ENCODE assay signal across 9 cellular contexts in the genomic region with DNA sequence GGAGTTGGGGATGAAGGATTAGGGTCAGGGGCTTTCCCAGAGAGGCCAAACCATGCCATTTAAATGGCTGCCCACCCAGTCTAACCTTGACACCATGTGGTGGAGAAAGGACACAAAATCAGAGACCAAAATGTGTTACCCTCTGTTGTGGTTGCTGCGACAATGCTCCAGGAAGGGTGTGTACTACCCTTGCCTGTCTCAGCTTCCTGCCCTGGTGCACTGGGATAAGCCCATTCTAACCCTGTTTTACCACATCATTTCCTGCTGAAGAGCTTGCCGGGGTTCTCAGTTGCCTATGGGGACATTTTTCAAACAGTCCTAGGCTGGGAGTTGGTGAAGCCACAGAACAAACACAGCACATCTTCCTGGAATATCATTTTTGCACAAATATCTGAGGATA. TPM values are rescaled to one million over a fixed set of nuclear protein-coding genes. Genes with fewer than 3 reads are reported as not detected.
A peak's percentile ranks its signal among the peaks of the same experiment; 100 is the strongest.
DNase-seq lines count a peak whose midpoint lies in the region; ATAC-seq, FAIRE-seq and TF ChIP-seq lines count a peak whose summit lies in the region.
"Had no signal": no experiment of that assay in that cellular context is flagged by ENCODE, and none has a peak within 500 bp of the region (broad histone marks: within the 10 kb centered on the region; RNA-seq: fewer than 3 reads in every experiment).

No MANE protein-coding gene starts in this region.

- no peak for ATAC-seq in activated B cell treated with CpG ODN at 0.5 μM for 24 hours (ENCODE audit: low read depth)
- ATAC-seq in HG03521 (IDR thresholded peaks at IDR 0.05; ENCODE audit: unreplicated experiment) = no peak

- DNase-seq in HTR-8/SVneo (ENCODE audit: insufficient read length, low spot score) = no peak
- no peak for DNase-seq in activated B cell treated with CpG ODN at 0.5 μM for 24 hours
- peak; percentile 21 for DNase-seq in stimulated activated CD8-positive, alpha-beta memory T cell treated with anti-CD3 and anti-CD28 coated beads, Interleukin-15, amount 100 ng/mL, for 1 hour (ENCODE audit: low read depth)
- DNase-seq in NCI-H526 treated with DMSO at 0.1 percent for 48 hours (lab: John Stamatoyannopoulos, UW) = no peak
- no peak for DNase-seq in NCI-H2227 treated with DMSO at 0.1 percent for 48 hours (lab: John Stamatoyannopoulos, UW)
- no peak for DNase-seq in SJCRH30

- H3K36me3 Mint-ChIP-seq in activated B cell treated with CpG ODN at 0.5 μM for 24 hours (ENCODE audit: low read depth) = no peaks in the 10 kb centered on the region
- H3K36me3 Mint-ChIP-seq in activated naive CD8-positive, alpha-beta T cell = peaks cover 13% of the 10 kb centered on the region

- no peaks in the 10 kb centered on the region; the same call in 1 of the 2 replicates for H3K27me3 ChIP-seq in SJCRH30
- H3K27me3 ChIP-seq: ascending aorta had no signal

- no peaks in the 10 kb centered on the region for H3K4me1 ChIP-seq in SJCRH30
- H3K4me1 ChIP-seq: ascending aorta had no signal

- H3K27me3 Mint-ChIP-seq in activated B cell treated with CpG ODN at 0.5 μM for 24 hours = peaks cover 35% of the 10 kb centered on the region
- H3K27me3 Mint-ChIP-seq in activated naive CD8-positive, alpha-beta T cell = no peaks in the 10 kb centered on the region

- intact Hi-C loops in activated B cell treated with CpG ODN at 0.5 μM for 24 hours (cut with micrococcal nuclease) = no loop called here

- H3K4me1 Mint-ChIP-seq in activated B cell treated with CpG ODN at 0.5 μM for 24 hours = peaks cover 24% of the 10 kb centered on the region
- H3K4me1 Mint-ChIP-seq in activated naive CD8-positive, alpha-beta T cell (ENCODE audit: low read depth) = peaks cover 71% of the 10 kb centered on the region

- FAIRE-seq in HTR-8/SVneo (lab: Jason Lieb, UNC) = peak; percentile 60

- no peaks in the 10 kb centered on the region for H3K36me3 ChIP-seq in SJCRH30
- H3K36me3 ChIP-seq: ascending aorta had no signal

- POLR2A ChIA-PET in activated B cell treated with CpG ODN at 0.5 μM for 24 hours (lab: Charles Lee) = no interaction called here

- no peak overlapping the region for H3K27ac Mint-ChIP-seq in activated B cell treated with CpG ODN at 0.5 μM for 24 hours
- peak overlapping the region; percentile 91 for H3K27ac Mint-ChIP-seq in activated naive CD8-positive, alpha-beta T cell

- H3K4me3 ChIP-seq in SJCRH30 = no peak overlapping the region
- H3K4me3 ChIP-seq: ascending aorta had no signal

- H3K27ac ChIP-seq in SJCRH30 = no peak overlapping the region
- H3K27ac ChIP-seq: ascending aorta had no signal

- H3K9me3 Mint-ChIP-seq in activated B cell treated with CpG ODN at 0.5 μM for 24 hours = no peaks in the 10 kb centered on the region
- H3K9me3 Mint-ChIP-seq in activated naive CD8-positive, alpha-beta T cell (ENCODE audit: low read depth) = peaks cover 3% of the 10 kb centered on the region

- peak overlapping the region; percentile 4 for H3K4me3 Mint-ChIP-seq in activated B cell treated with CpG ODN at 0.5 μM for 24 hours
- H3K4me3 Mint-ChIP-seq in activated naive CD8-positive, alpha-beta T cell = peak overlapping the region; percentile 60

- H3K9me3 ChIP-seq in SJCRH30 (replicated peaks) = no peaks in the 10 kb centered on the region
- H3K9me3 ChIP-seq: ascending aorta had no signal

- CTCF ChIA-PET in activated B cell treated with CpG ODN at 0.5 μM for 24 hours (lab: Charles Lee) = no interaction called here

- TF ChIP-seq CTCF in activated B cell treated with CpG ODN at 0.5 μM for 24 hours (IDR thresholded peaks at IDR 0.05) = no peak

RNA-seq across cellular contexts. Expression of a gene that starts 4.9 kb away (rescaled TPM):
- total RNA-seq in activated B cell treated with CpG ODN at 0.5 μM for 24 hours = not detected in 2 replicates
- total RNA-seq in SJCRH30 (2014; rRNA removed; shearing (Covaris generic)) = not detected in 2 replicates
- total RNA-seq: ascending aorta had no signal

RNA-seq across cellular contexts. Expression of a gene that starts 13.7 kb away (rescaled TPM):
- not detected in 2 replicates for total RNA-seq in activated B cell treated with CpG ODN at 0.5 μM for 24 hours
- total RNA-seq in SJCRH30 (2014; rRNA removed; shearing (Covaris generic)) = 0.08 TPM in 1 of 2 replicates, not detected in the other
- total RNA-seq: ascending aorta had no signal

RNA-seq across cellular contexts. Expression of a gene that starts 39.5 kb away (rescaled TPM):
- total RNA-seq in activated B cell treated with CpG ODN at 0.5 μM for 24 hours = not detected in 2 replicates
- total RNA-seq in SJCRH30 (2014; rRNA removed; shearing (Covaris generic)) = not detected in 2 replicates
- total RNA-seq: ascending aorta had no signal
